In genomic region chr12:89909753-89910152, GRCh38 we compare ENCODE assay signal across 1 cellular context.
TF ChIP-seq lines count a peak whose summit lies in the region.

No MANE protein-coding gene starts in this region.

TF ChIP-seq in HEK293, 187 proteins besides CTCF, POLR2A, EP300 and RAD21 (continued from another document):
- TF ChIP-seq ZNF701 (tag by site-specific recombination; IDR thresholded peaks at IDR 0.05) (no peak), ZBTB48 (tag by site-specific recombination; IDR thresholded peaks at IDR 0.05) (no peak)
